ENCODE assay signal across 1 cellular context in genomic region chr2:102336502-102336945, GRCh38.
TF ChIP-seq lines count a peak whose summit lies in the region.

No MANE protein-coding gene starts in this region.

TF ChIP-seq in K562, 482 proteins besides CTCF, POLR2A, EP300 and RAD21:
- TF ChIP-seq CHD4 (IDR thresholded peaks at IDR 0.05; ENCODE audit: insufficient read depth, insufficient replicate concordance, low read depth, low read length, poor library complexity, severe bottlenecking) (peak; percentile 23), BRD4 (IDR thresholded peaks at IDR 0.05) (0 out of 2 replicates have a peak, but pooled peaks have one; percentile 23), IRF9 (tag; IDR thresholded peaks at IDR 0.05) (no peak)
